In the genomic region with DNA sequence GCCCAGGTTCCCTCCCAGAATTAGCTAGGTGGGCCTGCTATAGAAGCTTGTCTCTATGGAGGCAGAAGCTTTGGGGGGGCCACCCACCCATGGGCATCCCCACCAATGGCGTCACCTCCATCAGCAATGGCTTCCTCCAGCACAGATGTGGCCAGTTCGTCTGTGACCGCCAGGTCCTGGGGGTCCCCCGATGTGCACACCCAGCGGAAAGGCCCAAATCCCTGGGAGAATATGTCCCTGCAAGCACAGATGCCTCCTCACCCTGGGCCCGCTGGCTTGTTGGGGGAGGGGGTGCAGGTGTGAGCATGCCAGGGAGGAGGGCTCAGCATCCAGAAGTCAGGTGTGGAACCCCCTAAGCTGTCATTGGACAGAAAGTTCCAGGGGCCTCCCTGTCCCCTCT, we compare ENCODE assay signal across 22 cellular contexts. TPM values are rescaled to one million over a fixed set of nuclear protein-coding genes. Genes with fewer than 3 reads are reported as not detected.
A peak's percentile ranks its signal among the peaks of the same experiment; 100 is the strongest.
DNase-seq lines count a peak whose midpoint lies in the region; ATAC-seq, FAIRE-seq and TF ChIP-seq lines count a peak whose summit lies in the region.
"Had no signal": no experiment of that assay in that cellular context is flagged by ENCODE, and none has a peak within 500 bp of the region (broad histone marks: within the 10 kb centered on the region; RNA-seq: fewer than 3 reads in every experiment).

No MANE protein-coding gene starts in this region.

- H3K27ac ChIP-seq in BLaER1 treated with 17β-estradiol and CSF1 and Interleukin-3, amounts not matched to agents 10 nM and 100 nM = peak overlapping the region in 2 of 11 experiments; percentile 27 to 44; a peak in 2 of 22 replicates
- H3K27ac ChIP-seq in KOPT-K1 (ENCODE audit: low read depth, low read length, poor library complexity, severe bottlenecking) (peak overlapping the region; percentile 74), kidney (ENCODE audit: low read depth in 2 of 2, low read length in 2 of 2) (no peak overlapping the region)

- H3K27me3 ChIP-seq in BLaER1 treated with 17β-estradiol and CSF1 and Interleukin-3, amounts not matched to agents 10 nM and 100 nM = no peaks in the 10 kb centered on the region

- H3K4me1 ChIP-seq in BLaER1 treated with 17β-estradiol and CSF1 and Interleukin-3, amounts not matched to agents 10 nM and 100 nM = peaks cover 25 to 91% (median 85%) of the 10 kb centered on the region in 10 experiments
- no peaks in the 10 kb centered on the region for H3K4me1 ChIP-seq in kidney (ENCODE audit: control insufficient read depth in 1 of 2, insufficient read depth in 1 of 2, low read depth in 1 of 2, low read length in 2 of 2)

- TF ChIP-seq CTCF in kidney (IDR thresholded peaks at IDR 0.05; ENCODE audit: borderline replicate concordance, extremely low read depth, insufficient read depth) = no peak

- DNase-seq in kidney (peak; percentile 56), dermis blood vessel endothelial cell (no peak)
- DNase-seq in stimulated activated CD4-positive, alpha-beta T cell treated with anti-CD3 and anti-CD28 coated beads, Interleukin-4, amount 100 ng/mL, for 4 hours = no peak
- DNase-seq: CD4-positive, alpha-beta T cell; DMS 273 treated with DMSO at 0.1 percent for 48 hours; DMS79; GF-D8; GOT3; H7; HCEC 1CT had no signal

- no peak for FAIRE-seq in kidney (lab: Jason Lieb, UNC)
- FAIRE-seq: D721Med, GM12891 had no signal

- no peaks in the 10 kb centered on the region for H3K9me3 ChIP-seq in BLaER1 treated with 17β-estradiol and CSF1 and Interleukin-3, amounts not matched to agents 10 nM and 100 nM (replicated peaks in 1 of 11)
- no peaks in the 10 kb centered on the region for H3K9me3 ChIP-seq in KOPT-K1 (ENCODE audit: insufficient read depth, low read length, poor library complexity, severe bottlenecking)
- no peaks in the 10 kb centered on the region for H3K9me3 ChIP-seq in kidney (ENCODE audit: control insufficient read depth in 1 of 2, low read length in 2 of 2)

- no peaks in the 10 kb centered on the region for H3K36me3 ChIP-seq in BLaER1 treated with 17β-estradiol and CSF1 and Interleukin-3, amounts not matched to agents 10 nM and 100 nM
- no peaks in the 10 kb centered on the region for H3K36me3 ChIP-seq in KOPT-K1 (ENCODE audit: insufficient read depth, low read length)
- no peaks in the 10 kb centered on the region for H3K36me3 ChIP-seq in kidney (ENCODE audit: control insufficient read depth in 1 of 2, insufficient read depth in 2 of 2, low read length in 2 of 2)

- no peak for ATAC-seq in GM18502 (IDR thresholded peaks at IDR 0.05; ENCODE audit: poor library complexity, unreplicated experiment)

- 0 out of 22 replicates have a peak overlapping the region, but pooled peaks of 2 of the 11 experiments have one; percentile 4 to 11 for H3K9ac ChIP-seq in BLaER1 treated with 17β-estradiol and CSF1 and Interleukin-3, amounts not matched to agents 10 nM and 100 nM
- no peak overlapping the region for H3K9ac ChIP-seq in kidney (ENCODE audit: low read length in 2 of 2)

- peaks cover 0 to 10% (median 0%) of the 10 kb centered on the region in 11 experiments; a peak in 4 of 22 replicates for H4K20me1 ChIP-seq in BLaER1 treated with 17β-estradiol and CSF1 and Interleukin-3, amounts not matched to agents 10 nM and 100 nM

- intact Hi-C loops in kidney (cut with DNase I) = no loop called here

- peak overlapping the region; percentile 51 to 81 (median 70) for H3K4me2 ChIP-seq in BLaER1 treated with 17β-estradiol and CSF1 and Interleukin-3, amounts not matched to agents 10 nM and 100 nM

- no peak overlapping the region for H3K4me3 ChIP-seq in BLaER1 treated with 17β-estradiol and CSF1 and Interleukin-3, amounts not matched to agents 10 nM and 100 nM
- H3K4me3 ChIP-seq in kidney (ENCODE audit: low read length in 2 of 2) = no peak overlapping the region

RNA-seq across cellular contexts. Expression of a gene that starts 19.6 kb away (rescaled TPM):
- not detected for total RNA-seq in kidney
- not detected for polyA plus RNA-seq in kidney (ENCODE audit: insufficient read depth, low read depth, low replicate concordance)
- 0.19 TPM in 1 of 2 replicates, not detected in the other for total RNA-seq in dermis blood vessel endothelial cell
- total RNA-seq: A172; A673; CD4-positive, alpha-beta T cell; CD8-positive, alpha-beta memory T cell; Daoy; G401; H7 had no signal
- polyA plus RNA-seq: BJ; CD14-positive monocyte; CD8-positive, alpha-beta memory T cell had no signal

RNA-seq across cellular contexts. Expression of a gene that starts 22.2 kb away (rescaled TPM):
- total RNA-seq in kidney = 44.8 TPM
- polyA plus RNA-seq in kidney (ENCODE audit: insufficient read depth, low read depth, low replicate concordance) = 11.4 TPM
- total RNA-seq in dermis blood vessel endothelial cell = 22.2 and 22.8 TPM in 2 replicates

RNA-seq across cellular contexts. Expression of a gene that starts 26.0 kb away (rescaled TPM):
- total RNA-seq in kidney = 3.3 TPM
- polyA plus RNA-seq in kidney (ENCODE audit: insufficient read depth, low read depth, low replicate concordance) = 7.0 TPM
- total RNA-seq in dermis blood vessel endothelial cell = 0.14 TPM in 1 of 2 replicates, not detected in the other
- total RNA-seq: A172; A673; CD4-positive, alpha-beta T cell; Daoy had no signal
- polyA plus RNA-seq: BJ; CD8-positive, alpha-beta memory T cell had no signal
